ENCODE assay signal across 8 cellular contexts in the genomic region with DNA sequence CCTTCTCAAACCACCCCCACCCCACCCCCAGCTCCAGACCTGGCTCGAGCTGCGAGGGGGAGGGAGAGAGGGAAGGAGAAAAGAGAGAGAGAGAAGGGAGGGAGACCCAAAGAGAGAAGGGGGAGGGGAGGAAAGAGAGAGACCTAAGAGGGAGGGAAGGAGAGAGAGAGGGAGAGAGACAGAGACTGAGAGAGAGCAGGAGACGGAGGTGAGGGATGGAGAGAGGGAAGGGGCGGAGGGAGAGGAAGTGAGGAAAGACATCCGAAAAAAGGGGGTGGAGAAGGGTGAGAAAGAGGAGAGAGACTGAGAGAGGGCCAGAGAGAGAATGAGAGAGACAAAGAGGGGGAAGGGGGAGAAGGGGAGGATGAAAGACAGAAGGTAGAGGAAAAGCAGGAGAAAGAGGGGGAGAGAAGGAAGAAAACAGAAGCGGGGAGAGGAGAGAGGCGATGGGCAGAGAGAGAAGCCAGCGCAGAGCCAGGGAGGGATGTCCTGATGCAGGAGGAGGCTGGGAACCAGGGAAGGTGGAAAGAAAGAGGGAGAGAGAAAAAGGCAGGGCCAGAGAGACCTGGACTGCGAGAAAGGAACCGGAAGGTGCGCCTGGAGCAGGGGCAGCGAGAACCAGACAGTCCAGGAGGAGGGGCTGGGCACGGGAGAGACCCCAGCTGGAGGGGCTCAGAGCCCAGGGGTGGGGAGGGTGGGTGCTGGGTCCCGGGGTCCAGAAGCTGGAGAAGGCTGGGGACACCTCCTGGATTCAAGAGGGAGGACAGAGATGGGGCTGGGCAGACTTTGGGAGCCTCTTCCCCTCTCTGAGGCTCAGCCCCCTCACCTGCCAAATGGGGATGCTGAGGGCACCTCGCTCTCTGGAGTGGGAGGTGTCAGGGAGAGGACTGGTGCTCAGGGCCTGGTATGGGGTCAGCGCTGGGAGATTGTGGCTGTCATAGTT. TPM values are rescaled to one million over a fixed set of nuclear protein-coding genes. Genes with fewer than 3 reads are reported as not detected.
DNase-seq lines count a peak whose midpoint lies in the region; ATAC-seq and TF ChIP-seq lines count a peak whose summit lies in the region.

No MANE protein-coding gene starts in this region.

- peaks cover 4% of the 10 kb centered on the region for H3K36me3 Mint-ChIP-seq in CD4-positive, alpha-beta T cell (ENCODE audit: low read depth)
- H3K36me3 Mint-ChIP-seq in central memory CD8-positive, alpha-beta T cell (ENCODE audit: insufficient read depth), result peaks cover 3% of the 10 kb centered on the region

- H3K4me3 ChIP-seq in MG63 (peak overlapping the region; percentile 84), mucosa of rectum (ENCODE audit: low read length in 2 of 2) (peak overlapping the region in 1 of 2 donors; percentile 37)

- peak overlapping the region; percentile 83 for H3K27ac ChIP-seq in CD4-positive, alpha-beta T cell (ENCODE audit: low read depth, low read length)
- H3K27ac ChIP-seq in mucosa of rectum (ENCODE audit: low read depth in 2 of 2, low read length in 2 of 2), result peak overlapping the region; percentile 12 to 56

- TF ChIP-seq CTCF in CD4-positive, alpha-beta T cell (IDR thresholded peaks at IDR 0.05), result no peak

- intact Hi-C loops in CD4-positive, alpha-beta T cell (cut with DNase I, micrococcal nuclease), result loop anchor here in 1 of 2 experiments (1.0 to 10.0 kb wide), 2 partner anchors 11 to 887 kb away; no protein-coding TSS in a partner anchor

- POLR2A ChIA-PET in CD4-positive, alpha-beta T cell (lab: Charles Lee), result interaction anchor here (1.7 kb wide), 1 partner anchor 12 kb away, joined by 13 read pairs; no protein-coding TSS in a partner anchor

- H3K9me3 Mint-ChIP-seq in CD4-positive, alpha-beta T cell, result no peaks in the 10 kb centered on the region
- no peaks in the 10 kb centered on the region for H3K9me3 Mint-ChIP-seq in central memory CD8-positive, alpha-beta T cell

- peaks cover 18% of the 10 kb centered on the region for H3K4me1 Mint-ChIP-seq in CD4-positive, alpha-beta T cell (ENCODE audit: low read depth)
- H3K4me1 Mint-ChIP-seq in central memory CD8-positive, alpha-beta T cell, result peaks cover 7% of the 10 kb centered on the region

- peak overlapping the region in 1 of 2 donors; percentile 34 for H3K9ac ChIP-seq in mucosa of rectum (ENCODE audit: low read depth in 1 of 2, low read length in 2 of 2)

- H3K4me3 Mint-ChIP-seq in CD4-positive, alpha-beta T cell, result peak overlapping the region; percentile 74
- H3K4me3 Mint-ChIP-seq in central memory CD8-positive, alpha-beta T cell, result peak overlapping the region; percentile 48

- no peak for ATAC-seq in CD4-positive, alpha-beta T cell (ENCODE audit: poor library complexity)
- ATAC-seq in central memory CD8-positive, alpha-beta T cell (replicated peaks; ENCODE audit: extremely low read depth, poor library complexity, severe bottlenecking), result no peak
- ATAC-seq in HG03196 (IDR thresholded peaks at IDR 0.05; ENCODE audit: unreplicated experiment), result no peak

- H3K9me3 ChIP-seq in CD4-positive, alpha-beta T cell (ENCODE audit: control insufficient read depth, low read length), result no peaks in the 10 kb centered on the region
- H3K9me3 ChIP-seq in MG63, result no peaks in the 10 kb centered on the region
- no peaks in the 10 kb centered on the region for H3K9me3 ChIP-seq in mucosa of rectum (ENCODE audit: control insufficient read depth in 2 of 2, low read length in 2 of 2)

- DNase-seq in CD4-positive, alpha-beta T cell, result no peak
- no peak for DNase-seq in MG63
- no peak for DNase-seq in central memory CD8-positive, alpha-beta T cell (ENCODE audit: low spot score in 2 of 2)
- no peak for DNase-seq in SIG-M5 (lab: John Stamatoyannopoulos, UW)
- no peak for DNase-seq in UCSD-AML1 (lab: John Stamatoyannopoulos, UW; ENCODE audit: unreplicated experiment)
- DNase-seq in effector CD4-positive, alpha-beta T cell, result no peak

- CTCF ChIA-PET in CD4-positive, alpha-beta T cell (lab: Charles Lee), result interaction anchor here (1.4 kb wide), 1 partner anchor 11 kb away, joined by 4 read pairs; no protein-coding TSS in a partner anchor

- H3K36me3 ChIP-seq in MG63, result peaks cover 36% of the 10 kb centered on the region
- H3K36me3 ChIP-seq in mucosa of rectum (ENCODE audit: control insufficient read depth in 2 of 2, insufficient read depth in 2 of 2, low read length in 2 of 2), result peaks cover 2 to 3% of the 10 kb centered on the region in 2 donors

- no peaks in the 10 kb centered on the region for H3K27me3 ChIP-seq in CD4-positive, alpha-beta T cell (ENCODE audit: control insufficient read depth, insufficient read depth, low read length)
- H3K27me3 ChIP-seq in MG63, result no peaks in the 10 kb centered on the region
- H3K27me3 ChIP-seq in mucosa of rectum (ENCODE audit: control insufficient read depth in 2 of 2, insufficient read depth in 2 of 2, low read length in 2 of 2), result peaks cover 7 to 10% of the 10 kb centered on the region in 2 donors

- peaks cover 6 to 11% of the 10 kb centered on the region in 2 donors for H3K4me1 ChIP-seq in mucosa of rectum (ENCODE audit: control insufficient read depth in 2 of 2, insufficient read depth in 2 of 2, low read length in 2 of 2)

- H3K27ac Mint-ChIP-seq in CD4-positive, alpha-beta T cell, result peak overlapping the region; percentile 39
- peak overlapping the region; percentile 66 for H3K27ac Mint-ChIP-seq in central memory CD8-positive, alpha-beta T cell (ENCODE audit: low read depth)

- no peaks in the 10 kb centered on the region for H3K27me3 Mint-ChIP-seq in CD4-positive, alpha-beta T cell
- peaks cover 63% of the 10 kb centered on the region for H3K27me3 Mint-ChIP-seq in central memory CD8-positive, alpha-beta T cell

RNA-seq across cellular contexts. Expression of a gene that starts 1.7 kb away (rescaled TPM):
- 1 to 10 TPM; 2.8 to 3.6 TPM for total RNA-seq in CD4-positive, alpha-beta T cell
- 8.2 and 31.7 TPM in 2 replicates for total RNA-seq in MG63 (2014; rRNA removed; shearing (Covaris generic); ENCODE audit: low replicate concordance)

RNA-seq across cellular contexts. Expression of a gene that starts 32.4 kb away (rescaled TPM):
- not detected for total RNA-seq in CD4-positive, alpha-beta T cell
- total RNA-seq in MG63 (2014; rRNA removed; shearing (Covaris generic); ENCODE audit: low replicate concordance), result not detected in 2 replicates

RNA-seq across cellular contexts. Expression of a gene that starts 44.8 kb away (rescaled TPM):
- 1 to 10 TPM in 1 of 2 experiments, under 1 TPM in 1; 0.87 to 1.3 TPM for total RNA-seq in CD4-positive, alpha-beta T cell
- total RNA-seq in MG63 (2014; rRNA removed; shearing (Covaris generic); ENCODE audit: low replicate concordance), result not detected in 2 replicates
